ENCODE assay signal across 11 cellular contexts in the genomic region with DNA sequence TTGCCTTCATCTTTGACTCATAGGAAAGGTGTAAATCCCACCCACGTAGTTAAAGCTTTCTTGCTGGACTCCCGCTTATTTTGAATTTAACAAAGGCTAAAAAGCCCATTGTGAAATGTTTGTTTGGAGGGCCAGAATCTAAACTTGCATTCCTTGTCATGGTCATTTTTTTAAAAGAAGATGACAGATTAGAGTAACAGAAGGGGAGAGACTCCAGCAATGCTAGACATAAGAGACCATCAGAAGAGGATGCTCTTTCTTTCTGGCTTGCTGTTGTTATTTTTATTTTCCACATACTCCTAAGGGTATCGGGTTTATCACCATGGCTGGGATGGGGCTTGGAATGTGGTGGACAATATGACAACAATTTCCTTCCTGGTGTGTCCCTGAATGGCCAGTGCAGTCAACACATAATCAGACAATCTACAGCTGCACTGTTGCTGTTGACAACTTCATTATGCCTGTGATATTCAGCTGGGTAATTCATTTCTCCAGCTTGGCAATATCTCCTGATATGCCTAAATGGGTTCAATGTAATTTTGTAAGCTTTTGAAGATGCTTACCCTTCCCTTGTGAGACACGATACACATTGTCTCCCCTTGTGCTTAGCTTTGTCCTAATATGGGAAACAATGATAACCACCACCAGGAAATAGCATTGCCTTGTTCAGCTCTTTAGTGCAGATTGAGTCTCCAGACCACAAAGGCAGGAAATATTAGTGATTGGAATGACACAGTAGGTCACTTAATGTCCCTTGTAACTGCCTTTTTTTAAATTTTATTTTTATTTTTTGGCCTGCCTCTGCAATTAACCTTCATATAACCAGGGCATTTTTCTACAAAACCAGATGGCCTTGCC.
"Had no signal": no experiment of that assay in that cellular context is flagged by ENCODE, and none has a peak within 500 bp of the region (broad histone marks: within the 10 kb centered on the region; RNA-seq: fewer than 3 reads in every experiment).

No MANE protein-coding gene starts in this region.

- DNase-seq: activated CD4-positive, alpha-beta memory T cell treated with anti-CD3 and anti-CD28 coated beads, Interleukin-2, amount 10 ng/mL, durations not matched to agents 7 days and 5 days; activated CD4-positive, alpha-beta T cell treated with anti-CD3 and anti-CD28 coated beads for 1 hour; activated CD8-positive, alpha-beta memory T cell treated with anti-CD3 and anti-CD28 coated beads, Interleukin-2, amount 50 U/mL, for 4 hours; activated naive CD4-positive, alpha-beta T cell treated with Interleukin-2 at 50 U/mL for 16 hours; effector CD4-positive, alpha-beta T cell; hippocampal formation; kidney glomerular epithelial cell; nephron progenitor cell; stomach; SW 1271 had no signal

- H3K4me3 Mint-ChIP-seq: activated CD4-positive, alpha-beta memory T cell treated with anti-CD3 and anti-CD28 coated beads, Interleukin-2, amount 10 ng/mL, durations not matched to agents 7 days and 5 days; nephron progenitor cell had no signal

- H3K4me1 Mint-ChIP-seq: activated CD4-positive, alpha-beta memory T cell treated with anti-CD3 and anti-CD28 coated beads, Interleukin-2, amount 10 ng/mL, durations not matched to agents 7 days and 5 days had no signal

- H3K36me3 ChIP-seq: gastroesophageal sphincter, stomach had no signal

- H3K4me3 ChIP-seq: gastroesophageal sphincter, stomach had no signal

- H3K27ac ChIP-seq: gastroesophageal sphincter, stomach had no signal

- H3K27ac Mint-ChIP-seq: activated CD4-positive, alpha-beta memory T cell treated with anti-CD3 and anti-CD28 coated beads, Interleukin-2, amount 10 ng/mL, durations not matched to agents 7 days and 5 days; nephron progenitor cell had no signal

- H3K9me3 Mint-ChIP-seq: activated CD4-positive, alpha-beta memory T cell treated with anti-CD3 and anti-CD28 coated beads, Interleukin-2, amount 10 ng/mL, durations not matched to agents 7 days and 5 days; nephron progenitor cell had no signal

- H3K4me1 ChIP-seq: gastroesophageal sphincter had no signal

- H3K9me3 ChIP-seq: gastroesophageal sphincter, stomach had no signal
